Comparison of ENCODE assay signal across 9 cellular contexts in the genomic region with DNA sequence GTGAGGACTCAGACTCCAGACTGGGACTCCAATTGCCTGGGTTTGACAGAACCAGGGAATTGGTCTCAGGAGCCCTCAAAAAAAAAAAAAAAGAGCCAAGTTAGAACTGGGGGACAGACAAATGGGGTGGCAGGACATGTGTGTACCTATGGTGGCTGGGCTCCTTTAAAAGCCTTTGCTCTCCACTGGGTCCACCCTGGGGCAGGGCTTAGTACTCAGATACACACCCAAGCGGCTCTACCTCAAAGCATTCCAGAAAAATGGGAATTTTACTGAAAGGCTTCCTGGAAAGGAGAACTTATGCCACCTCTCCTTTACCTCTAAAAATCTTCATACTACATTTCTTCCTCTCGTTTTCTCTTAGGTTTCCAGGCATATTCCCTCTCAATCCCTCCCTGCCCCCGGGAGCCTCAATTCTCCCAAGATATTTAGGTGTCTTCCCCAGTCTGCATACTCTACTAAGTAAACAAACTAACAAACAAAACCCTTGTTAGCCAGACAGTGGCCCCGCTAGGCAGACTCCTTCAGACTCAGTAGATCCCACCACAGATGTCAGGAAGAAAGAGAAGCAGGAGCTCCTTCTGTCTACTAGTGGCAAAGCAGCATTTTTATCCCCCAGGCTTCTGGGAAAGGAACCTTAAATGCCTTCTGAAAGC. TPM values are rescaled to one million over a fixed set of nuclear protein-coding genes. Genes with fewer than 3 reads are reported as not detected.
A peak's percentile ranks its signal among the peaks of the same experiment; 100 is the strongest.
DNase-seq lines count a peak whose midpoint lies in the region; ATAC-seq and TF ChIP-seq lines count a peak whose summit lies in the region.
"Had no signal": no experiment of that assay in that cellular context is flagged by ENCODE, and none has a peak within 500 bp of the region (broad histone marks: within the 10 kb centered on the region; RNA-seq: fewer than 3 reads in every experiment).

No MANE protein-coding gene starts in this region.

- TF ChIP-seq CTCF in cardiac muscle cell (IDR thresholded peaks at IDR 0.05; ENCODE audit: low read depth, low read length) = no peak
- no peak for TF ChIP-seq CTCF in MCF 10A (IDR thresholded peaks at IDR 0.05; ENCODE audit: unreplicated experiment)
- no peak for TF ChIP-seq CTCF in uterus (IDR thresholded peaks at IDR 0.05)

- H3K9me3 Mint-ChIP-seq in MCF 10A (ENCODE audit: unreplicated experiment) = no peaks in the 10 kb centered on the region

- DNase-seq in cardiac muscle cell (ENCODE audit: low read depth in 1 of 2, low spot score in 1 of 2) (no peak), left cardiac atrium (no peak), MCF 10A (ENCODE audit: unreplicated experiment) (no peak), uterus (no peak), NCI-H2081 (lab: John Stamatoyannopoulos, UW) (no peak), occipital lobe (lab: John Stamatoyannopoulos, UW) (no peak)
- DNase-seq: retina had no signal

- peaks cover 26% of the 10 kb centered on the region for H3K4me1 Mint-ChIP-seq in MCF 10A (ENCODE audit: insufficient read depth, unreplicated experiment)

- intact Hi-C loops in left cardiac atrium (cut with DNase I) (no loop called here), MCF 10A (cut with micrococcal nuclease) (loop anchor here (10.0 kb wide), 2 partner anchors 154 to 584 kb away; no protein-coding TSS in a partner anchor), uterus (cut with DNase I; ENCODE audit: low total_unique reads) (loop anchor here (10.0 kb wide), 1 partner anchor 84 kb away; a partner anchor contains a TSS)

- peak overlapping the region; percentile 94 for H3K4me3 Mint-ChIP-seq in MCF 10A (ENCODE audit: unreplicated experiment)

- H3K36me3 ChIP-seq in cardiac muscle cell (peaks cover 9% of the 10 kb centered on the region), mesodermal cell (ENCODE audit: control insufficient read depth, insufficient read depth, low read length) (peaks cover 48% of the 10 kb centered on the region), uterus (no peaks in the 10 kb centered on the region)

- H3K4me1 ChIP-seq in cardiac muscle cell (ENCODE audit: low read depth) (no peaks in the 10 kb centered on the region), mesodermal cell (ENCODE audit: control insufficient read depth, insufficient read depth, low read length, poor library complexity, severe bottlenecking) (peaks cover 6% of the 10 kb centered on the region), uterus (no peaks in the 10 kb centered on the region)

- H3K27ac ChIP-seq in cardiac muscle cell = peak overlapping the region; percentile 88
- H3K27ac ChIP-seq in mesodermal cell (ENCODE audit: low read depth, low read length, severe bottlenecking) = peak overlapping the region; percentile 29
- H3K27ac ChIP-seq in uterus = peak overlapping the region; percentile 92 to 98

- no peaks in the 10 kb centered on the region for H3K27me3 ChIP-seq in cardiac muscle cell
- no peaks in the 10 kb centered on the region for H3K27me3 ChIP-seq in uterus

- no peaks in the 10 kb centered on the region for H3K27me3 Mint-ChIP-seq in MCF 10A (ENCODE audit: insufficient read depth, unreplicated experiment)

- H3K4me3 ChIP-seq in cardiac muscle cell (peak overlapping the region; percentile 99), mesodermal cell (ENCODE audit: extremely low read depth, insufficient read depth, low read length, poor library complexity, severe bottlenecking) (peak overlapping the region; percentile 98), uterus (peak overlapping the region; percentile 77 to 93)

- peak overlapping the region; percentile 89 for H3K27ac Mint-ChIP-seq in MCF 10A (ENCODE audit: low read depth, unreplicated experiment)

- POLR2A ChIA-PET in MCF 10A (lab: Yijun Ruan, JAX) = interaction anchor here (0.6 to 4.8 kb wide), 14 partner anchors 8 to 1036 kb away, joined by 3 to 37 read pairs (median 4); a partner anchor contains a TSS

- no peak for ATAC-seq in left cardiac atrium
- no peak for ATAC-seq in GM18519 (IDR thresholded peaks at IDR 0.05; ENCODE audit: low FRiP score, unreplicated experiment)

- peaks cover 28% of the 10 kb centered on the region for H3K36me3 Mint-ChIP-seq in MCF 10A (ENCODE audit: insufficient read depth, unreplicated experiment)

- CTCF ChIA-PET in MCF 10A (lab: Yijun Ruan, JAX) = interaction anchor here (0.5 to 3.7 kb wide), 15 partner anchors 10 to 777 kb away, joined by 3 to 27 read pairs (median 3); a partner anchor contains a TSS

- no peak for TF ChIP-seq POLR2A in uterus (IDR thresholded peaks at IDR 0.05)

- BruUV-seq in MCF 10A (replicated peaks; lab: Mats Ljungman, UMichigan) = no TSS peak

- H3K9me3 ChIP-seq in cardiac muscle cell (ENCODE audit: low read depth) (no peaks in the 10 kb centered on the region), mesodermal cell (ENCODE audit: control insufficient read depth, low read length) (no peaks in the 10 kb centered on the region), uterus (no peaks in the 10 kb centered on the region)

- 44 to 59% methylated on average over 4 of the region's 4 CpGs for WGBS in mesodermal cell (ENCODE audit: insufficient coverage in 2 of 2), 2 experiments

RNA-seq across cellular contexts. Expression of a gene that starts 0.8 kb away (rescaled TPM):
- total RNA-seq in cardiac muscle cell (43.6 and 46.6 TPM in 2 replicates), left cardiac atrium (10 to 100 TPM; 29.2 to 42.5 TPM), MCF 10A (2022) (58.6 and 61.8 TPM in 2 replicates), uterus (10 to 100 TPM; 23.3 to 78.9 (median 35.3) TPM), occipital lobe (24.0 TPM)
- 31.6 and 31.7 TPM in 2 replicates for polyA plus RNA-seq in cardiac muscle cell
- 24.7 TPM for polyA plus RNA-seq in mesodermal cell (2013, experiment 1 of 2)
- 23.8 TPM for polyA plus RNA-seq in mesodermal cell (2013, experiment 2 of 2)

RNA-seq across cellular contexts. Expression of a gene that starts 1.4 kb away (rescaled TPM):
- total RNA-seq in cardiac muscle cell = 14.1 and 20.0 TPM in 2 replicates
- polyA plus RNA-seq in cardiac muscle cell = 13.8 and 24.6 TPM in 2 replicates
- 10 to 100 TPM; 20.3 to 21.0 TPM for total RNA-seq in left cardiac atrium
- total RNA-seq in MCF 10A (2022) = 23.3 TPM in 2 replicates
- polyA plus RNA-seq in mesodermal cell (2013, experiment 1 of 2) = 34.0 TPM
- polyA plus RNA-seq in mesodermal cell (2013, experiment 2 of 2) = 31.0 TPM
- total RNA-seq in uterus = 10 to 100 TPM in 2 of 4 donors, 1 to 10 TPM in 2; 4.4 to 38.6 (median 11.4) TPM
- 16.4 TPM for total RNA-seq in occipital lobe

RNA-seq across cellular contexts. Expression of a gene that starts 31.9 kb away (rescaled TPM):
- total RNA-seq in cardiac muscle cell = 82.5 and 1,828 TPM in 2 replicates
- 65.2 and 1,052 TPM in 2 replicates for polyA plus RNA-seq in cardiac muscle cell
- 1,000 to 10,000 TPM in 1 of 2 donors, 100 to 1,000 TPM in 1; 829 to 1,367 TPM for total RNA-seq in left cardiac atrium
- 18.0 and 45.4 TPM in 2 replicates for total RNA-seq in MCF 10A (2022)
- polyA plus RNA-seq in mesodermal cell (2013, experiment 1 of 2) = 696 TPM
- polyA plus RNA-seq in mesodermal cell (2013, experiment 2 of 2) = 449 TPM
- 1,000 to 10,000 TPM; 1,588 to 9,854 (median 3,936) TPM for total RNA-seq in uterus
- 12.9 TPM for total RNA-seq in occipital lobe

RNA-seq across cellular contexts. Expression of a gene that starts 52.6 kb away (rescaled TPM):
- 27.1 and 32.9 TPM in 2 replicates for total RNA-seq in cardiac muscle cell
- polyA plus RNA-seq in cardiac muscle cell = 10.3 and 16.1 TPM in 2 replicates
- total RNA-seq in left cardiac atrium = 10 to 100 TPM; 40.8 to 48.5 TPM
- 17.5 and 18.4 TPM in 2 replicates for total RNA-seq in MCF 10A (2022)
- polyA plus RNA-seq in mesodermal cell (2013, experiment 1 of 2) = 24.4 TPM
- 22.4 TPM for polyA plus RNA-seq in mesodermal cell (2013, experiment 2 of 2)
- total RNA-seq in uterus = 10 to 100 TPM in 3 of 4 donors, 1 to 10 TPM in 1; 6.4 to 91.3 (median 28.7) TPM
- 8.1 TPM for total RNA-seq in occipital lobe

Comparison
In these comparisons a context has a peak if more than half of its experiments do, and no peak if none do; other contexts are left out.
1. H3K27ac ChIP-seq: peak in every context shown above with its lines; median percentile 95 in uterus; 88 in cardiac muscle cell; 29 in mesodermal cell.
2. intact Hi-C loops: an anchor here in MCF 10A (10.0 kb wide) and uterus (10.0 kb wide); none called in left cardiac atrium.